13 cellular contexts compared by ENCODE assay signal in the genomic region with DNA sequence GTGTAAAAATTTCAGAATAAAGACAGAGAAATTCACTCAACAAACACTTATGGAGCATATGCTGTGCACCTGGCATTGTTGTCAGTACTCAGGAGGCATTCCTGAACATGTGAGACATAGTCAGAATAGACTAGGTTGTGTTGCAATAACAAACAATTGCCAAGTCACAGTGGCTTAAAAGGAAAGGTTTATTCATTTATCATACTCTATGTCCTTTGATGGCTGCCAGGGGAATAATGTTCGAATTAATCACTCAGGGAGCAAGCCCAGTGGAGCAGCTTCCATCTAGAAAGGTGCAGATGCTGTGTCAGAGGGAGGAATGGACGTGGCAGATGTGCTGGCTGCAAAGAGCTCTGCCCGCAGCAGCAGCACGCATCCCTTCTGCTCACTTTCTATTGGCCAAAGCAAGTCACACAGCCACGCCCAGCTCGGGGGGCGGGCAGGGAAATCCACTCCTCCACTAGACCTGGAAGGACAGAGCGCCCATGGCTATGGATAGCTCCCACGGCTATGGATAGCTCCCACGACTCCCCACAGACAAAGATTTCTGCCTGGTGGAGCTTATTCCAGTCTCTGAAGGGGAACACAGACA.
DNase-seq lines count a peak whose midpoint lies in the region; ATAC-seq, FAIRE-seq and TF ChIP-seq lines count a peak whose summit lies in the region.
"Had no signal": no experiment of that assay in that cellular context is flagged by ENCODE, and none has a peak within 500 bp of the region (broad histone marks: within the 10 kb centered on the region; RNA-seq: fewer than 3 reads in every experiment).

No MANE protein-coding gene starts in this region.

- no peaks in the 10 kb centered on the region for H3K36me3 Mint-ChIP-seq in astrocyte (ENCODE audit: low read depth, unreplicated experiment)
- peaks cover 5% of the 10 kb centered on the region for H3K36me3 Mint-ChIP-seq in glutamatergic neuron (ENCODE audit: unreplicated experiment)

- TF ChIP-seq CTCF in astrocyte (IDR thresholded peaks at IDR 0.05; ENCODE audit: insufficient read depth, low read depth, low read length) (no peak), glutamatergic neuron (IDR thresholded peaks at IDR 0.05; ENCODE audit: partially characterized antibody, unreplicated experiment) (no peak), esophagus muscularis mucosa (IDR thresholded peaks at IDR 0.05) (no peak), foreskin fibroblast (IDR thresholded peaks at IDR 0.05; ENCODE audit: low read depth, low read length) (no peak)

- H2AFZ ChIP-seq in astrocyte (ENCODE audit: low read depth, low read length) = no peak overlapping the region

- 69% methylated on average over 9 of the region's 10 CpGs for WGBS in esophagus muscularis mucosa

- H3K4me1 ChIP-seq in astrocyte (ENCODE audit: insufficient read depth, low read length) (no peaks in the 10 kb centered on the region), esophagus muscularis mucosa (no peaks in the 10 kb centered on the region)

- H3K4me2 ChIP-seq in astrocyte (ENCODE audit: low read length) = no peak overlapping the region

- ATAC-seq in SK-N-SH treated with all-trans-retinoic acid at 6 μM for 48 hours = no peak

- peak; percentile 33 for DNase-seq in NCI-H82 (lab: John Stamatoyannopoulos, UW)
- DNase-seq in NCI-H82 treated with DMSO at 0.1 percent for 48 hours (lab: John Stamatoyannopoulos, UW; ENCODE audit: unreplicated experiment) = no peak
- peak; percentile 12 for DNase-seq in astrocyte (ENCODE audit: low read depth)
- peak; percentile 31 for DNase-seq in glutamatergic neuron
- DNase-seq in HuH-7 (ENCODE audit: low spot score) = no peak
- DNase-seq in esophagus muscularis mucosa (ENCODE audit: extremely low spot score) = no peak
- DNase-seq in foreskin fibroblast = no peak
- DNase-seq: 8988T, COR-L47, NCI-H187 treated with DMSO at 0.1 percent for 48 hours, NCI-H510A had no signal

- H3K27me3 ChIP-seq in astrocyte (ENCODE audit: insufficient read depth, low read length) (no peaks in the 10 kb centered on the region), esophagus muscularis mucosa (no peaks in the 10 kb centered on the region)

- intact Hi-C loops in esophagus muscularis mucosa (cut with DNase I) = no loop called here

- TF ChIP-seq EP300 in esophagus muscularis mucosa (IDR thresholded peaks at IDR 0.05) = no peak

- FAIRE-seq in astrocyte (lab: Jason Lieb, UNC) = no peak

- H3K4me1 Mint-ChIP-seq in astrocyte (ENCODE audit: low read depth, unreplicated experiment) = no peaks in the 10 kb centered on the region
- peaks cover 3% of the 10 kb centered on the region for H3K4me1 Mint-ChIP-seq in glutamatergic neuron (ENCODE audit: low read depth, unreplicated experiment)

- H3K9me3 Mint-ChIP-seq in astrocyte (ENCODE audit: unreplicated experiment) = no peaks in the 10 kb centered on the region
- H3K9me3 Mint-ChIP-seq in glutamatergic neuron (ENCODE audit: unreplicated experiment) = no peaks in the 10 kb centered on the region

- H3K4me3 Mint-ChIP-seq in astrocyte (ENCODE audit: unreplicated experiment) (no peak overlapping the region), glutamatergic neuron (ENCODE audit: unreplicated experiment) (no peak overlapping the region)

- H4K20me1 ChIP-seq in astrocyte (ENCODE audit: insufficient read depth, low read length) = no peaks in the 10 kb centered on the region

- no peaks in the 10 kb centered on the region for H3K79me2 ChIP-seq in astrocyte (ENCODE audit: insufficient read depth, low read length)

- H3K4me3 ChIP-seq in astrocyte (ENCODE audit: insufficient read depth, low read depth, low read length) (no peak overlapping the region), esophagus muscularis mucosa (no peak overlapping the region), foreskin fibroblast (ENCODE audit: low read depth in 1 of 2, low read length in 2 of 2) (no peak overlapping the region)

- H3K9me3 ChIP-seq in astrocyte (ENCODE audit: insufficient read depth, low read depth, low read length) (no peaks in the 10 kb centered on the region), esophagus muscularis mucosa (no peaks in the 10 kb centered on the region)

- no peak for TF ChIP-seq POLR2A in esophagus muscularis mucosa (IDR thresholded peaks at IDR 0.05; ENCODE audit: low read depth)

- H3K9ac ChIP-seq in astrocyte (ENCODE audit: low read length) = no peak overlapping the region

- H3K36me3 ChIP-seq in astrocyte (ENCODE audit: insufficient read depth, low read length) (no peaks in the 10 kb centered on the region), esophagus muscularis mucosa (no peaks in the 10 kb centered on the region)

- no peak overlapping the region for H3K27ac Mint-ChIP-seq in astrocyte (ENCODE audit: unreplicated experiment)
- no peak overlapping the region for H3K27ac Mint-ChIP-seq in glutamatergic neuron (ENCODE audit: unreplicated experiment)

- no peak overlapping the region for H3K27ac ChIP-seq in astrocyte (ENCODE audit: low read depth, low read length)
- H3K27ac ChIP-seq in esophagus muscularis mucosa (replicated peaks in 1 of 4) = no peak overlapping the region
- H3K27ac ChIP-seq: C4-2B had no signal

- H3K27me3 Mint-ChIP-seq in astrocyte (ENCODE audit: low read depth, unreplicated experiment) (no peaks in the 10 kb centered on the region), glutamatergic neuron (ENCODE audit: unreplicated experiment) (peaks cover 5% of the 10 kb centered on the region)

TF ChIP-seq in SK-N-SH treated with all-trans-retinoic acid at 6 μM for 48 hours, 23 proteins besides CTCF, POLR2A, EP300 and RAD21 (continues in another document):
- TF ChIP-seq ZNF565 (CRISPR knock-in tag; conservative IDR thresholded peaks at IDR 0.05; ENCODE audit: low read depth) (no peak), ZFP3 (CRISPR knock-in tag; IDR thresholded peaks at IDR 0.05) (no peak), RARB (CRISPR knock-in tag; IDR thresholded peaks at IDR 0.05) (no peak), BACH2 (CRISPR knock-in tag; IDR thresholded peaks at IDR 0.05; ENCODE audit: borderline replicate concordance) (no peak), ISL1 (CRISPR knock-in tag; IDR thresholded peaks at IDR 0.05) (no peak), ARNTL (CRISPR knock-in tag; IDR thresholded peaks at IDR 0.05; ENCODE audit: borderline replicate concordance, low read depth) (no peak), ZFP30 (CRISPR knock-in tag; IDR thresholded peaks at IDR 0.05) (no peak)
- TF ChIP-seq, protein P1, sequence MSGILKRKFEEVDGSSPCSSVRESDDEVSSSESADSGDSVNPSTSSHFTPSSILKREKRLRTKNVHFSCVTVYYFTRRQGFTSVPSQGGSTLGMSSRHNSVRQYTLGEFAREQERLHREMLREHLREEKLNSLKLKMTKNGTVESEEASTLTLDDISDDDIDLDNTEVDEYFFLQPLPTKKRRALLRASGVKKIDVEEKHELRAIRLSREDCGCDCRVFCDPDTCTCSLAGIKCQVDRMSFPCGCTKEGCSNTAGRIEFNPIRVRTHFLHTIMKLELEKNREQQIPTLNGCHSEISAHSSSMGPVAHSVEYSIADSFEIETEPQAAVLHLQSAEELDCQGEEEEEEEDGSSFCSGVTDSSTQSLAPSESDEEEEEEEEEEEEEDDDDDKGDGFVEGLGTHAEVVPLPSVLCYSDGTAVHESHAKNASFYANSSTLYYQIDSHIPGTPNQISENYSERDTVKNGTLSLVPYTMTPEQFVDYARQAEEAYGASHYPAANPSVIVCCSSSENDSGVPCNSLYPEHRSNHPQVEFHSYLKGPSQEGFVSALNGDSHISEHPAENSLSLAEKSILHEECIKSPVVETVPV (CRISPR knock-in tag; IDR thresholded peaks at IDR 0.05) = no peak
- TF ChIP-seq, protein P2, sequence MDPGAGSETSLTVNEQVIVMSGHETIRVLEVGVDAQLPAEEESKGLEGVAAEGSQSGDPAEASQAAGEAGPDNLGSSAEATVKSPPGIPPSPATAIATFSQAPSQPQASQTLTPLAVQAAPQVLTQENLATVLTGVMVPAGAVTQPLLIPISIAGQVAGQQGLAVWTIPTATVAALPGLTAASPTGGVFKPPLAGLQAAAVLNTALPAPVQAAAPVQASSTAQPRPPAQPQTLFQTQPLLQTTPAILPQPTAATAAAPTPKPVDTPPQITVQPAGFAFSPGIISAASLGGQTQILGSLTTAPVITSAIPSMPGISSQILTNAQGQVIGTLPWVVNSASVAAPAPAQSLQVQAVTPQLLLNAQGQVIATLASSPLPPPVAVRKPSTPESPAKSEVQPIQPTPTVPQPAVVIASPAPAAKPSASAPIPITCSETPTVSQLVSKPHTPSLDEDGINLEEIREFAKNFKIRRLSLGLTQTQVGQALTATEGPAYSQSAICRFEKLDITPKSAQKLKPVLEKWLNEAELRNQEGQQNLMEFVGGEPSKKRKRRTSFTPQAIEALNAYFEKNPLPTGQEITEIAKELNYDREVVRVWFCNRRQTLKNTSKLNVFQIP (CRISPR knock-in tag; IDR thresholded peaks at IDR 0.05; ENCODE audit: borderline replicate concordance, low read depth) = no peak
- TF ChIP-seq, protein P3, sequence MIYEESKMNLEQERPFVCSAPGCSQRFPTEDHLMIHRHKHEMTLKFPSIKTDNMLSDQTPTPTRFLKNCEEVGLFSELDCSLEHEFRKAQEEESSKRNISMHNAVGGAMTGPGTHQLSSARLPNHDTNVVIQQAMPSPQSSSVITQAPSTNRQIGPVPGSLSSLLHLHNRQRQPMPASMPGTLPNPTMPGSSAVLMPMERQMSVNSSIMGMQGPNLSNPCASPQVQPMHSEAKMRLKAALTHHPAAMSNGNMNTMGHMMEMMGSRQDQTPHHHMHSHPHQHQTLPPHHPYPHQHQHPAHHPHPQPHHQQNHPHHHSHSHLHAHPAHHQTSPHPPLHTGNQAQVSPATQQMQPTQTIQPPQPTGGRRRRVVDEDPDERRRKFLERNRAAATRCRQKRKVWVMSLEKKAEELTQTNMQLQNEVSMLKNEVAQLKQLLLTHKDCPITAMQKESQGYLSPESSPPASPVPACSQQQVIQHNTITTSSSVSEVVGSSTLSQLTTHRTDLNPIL (CRISPR knock-in tag; IDR thresholded peaks at IDR 0.05; ENCODE audit: low read depth) = no peak

Comparison
In these comparisons a context has a peak if more than half of its experiments do, and no peak if none do; other contexts are left out.
1. DNase-seq: peak in NCI-H82 (single experiment), astrocyte (single experiment) and glutamatergic neuron (single experiment); none in NCI-H82 treated with DMSO at 0.1 percent for 48 hours (single experiment), HuH-7 (single experiment), esophagus muscularis mucosa (single experiment) and foreskin fibroblast (0 of 2).